Comparison of ENCODE assay signal across 15 cellular contexts in genomic region chr2:43518182-43518581, GRCh38.
DNase-seq lines count a peak whose midpoint lies in the region; ATAC-seq, FAIRE-seq and TF ChIP-seq lines count a peak whose summit lies in the region.
"Had no signal": no experiment of that assay in that cellular context is flagged by ENCODE, and none has a peak within 500 bp of the region (broad histone marks: within the 10 kb centered on the region; RNA-seq: fewer than 3 reads in every experiment).

No MANE protein-coding gene starts in this region.

- peaks cover 0 to 23% (median 10%) of the 10 kb centered on the region in 4 donors for H3K4me1 ChIP-seq in right lobe of liver
- H3K4me1 ChIP-seq in stomach: peaks cover 31 to 56% (median 42%) of the 10 kb centered on the region in 4 donors

- H3K4me3 ChIP-seq in bronchial epithelial cell (ENCODE audit: low read depth, low read length) (no peak overlapping the region), right lobe of liver (no peak overlapping the region), stomach (no peak overlapping the region)
- H3K4me3 ChIP-seq: mucosa of descending colon had no signal

- H3K27me3 ChIP-seq in bronchial epithelial cell (ENCODE audit: control insufficient read depth, insufficient read depth, low read length): no peaks in the 10 kb centered on the region
- H3K27me3 ChIP-seq in right lobe of liver: no peaks in the 10 kb centered on the region
- no peaks in the 10 kb centered on the region for H3K27me3 ChIP-seq in stomach

- no peaks in the 10 kb centered on the region for H3K9me3 Mint-ChIP-seq in WTC11

- TF ChIP-seq CTCF in bronchial epithelial cell (IDR thresholded peaks at IDR 0.05; ENCODE audit: insufficient read depth, low read length, severe bottlenecking) (no peak), right lobe of liver (IDR thresholded peaks at IDR 0.05) (no peak), stomach (IDR thresholded peaks at IDR 0.05) (no peak), WTC11 (IDR thresholded peaks at IDR 0.05) (no peak), GM10248 (IDR thresholded peaks at IDR 0.05; ENCODE audit: control extremely low read depth, extremely low read depth, low read depth, missing control alignments) (no peak)

- H3K9me3 ChIP-seq in right lobe of liver (no peaks in the 10 kb centered on the region), stomach (no peaks in the 10 kb centered on the region)
- H3K9me3 ChIP-seq: mucosa of descending colon had no signal

- no peak for TF ChIP-seq EP300 in stomach (IDR thresholded peaks at IDR 0.05)

- 23% methylated on average over 1 of the region's 1 CpG for WGBS in right lobe of liver (ENCODE audit: insufficient coverage, low coverage, low lambda C conversion rate, missing lambda C conversion rate)
- 24 to 59% (median 47%) methylated on average over 1 of the region's 1 CpG for WGBS in stomach, 5 donors

- H3K27me3 Mint-ChIP-seq in WTC11 (ENCODE audit: low read depth): no peaks in the 10 kb centered on the region

- H3K36me3 ChIP-seq in bronchial epithelial cell (ENCODE audit: control insufficient read depth, insufficient read depth, low read length): no peaks in the 10 kb centered on the region
- H3K36me3 ChIP-seq in right lobe of liver: no peaks in the 10 kb centered on the region
- no peaks in the 10 kb centered on the region for H3K36me3 ChIP-seq in stomach

- ATAC-seq in right lobe of liver: peak in 2 of 4 donors; percentile 11 to 22
- no peak for ATAC-seq in WTC11
- ATAC-seq: mucosa of descending colon, SK-N-SH treated with all-trans-retinoic acid at 6 μM for 48 hours had no signal

- peaks cover 12% of the 10 kb centered on the region for H3K4me1 Mint-ChIP-seq in WTC11

- intact Hi-C loops in right lobe of liver (cut with DNase I): no loop called here
- intact Hi-C loops in stomach (cut with DNase I; ENCODE audit: low total_unique reads): no loop called here

- DNase-seq in NCI-H69 (lab: John Stamatoyannopoulos, UW): peak; percentile 38
- DNase-seq in bronchial epithelial cell (ENCODE audit: low read depth): peak; percentile 68
- no peak for DNase-seq in right lobe of liver
- no peak for DNase-seq in stomach
- DNase-seq in kidney tubule cell (ENCODE audit: low spot score): no peak
- no peak for DNase-seq in activated naive CD4-positive, alpha-beta T cell treated with Interleukin-2 at 50 U/mL for 16 hours
- DNase-seq in WTC11 (ENCODE audit: low spot score): no peak
- DNase-seq in GM10248 (ENCODE audit: extremely low spot score): no peak
- DNase-seq: activated CD4-positive, alpha-beta T cell treated with anti-CD3 and anti-CD28 coated beads, Interleukin-2, amount 50 U/mL, for 48 hours; aorta; mucosa of descending colon; NCI-H446 treated with DMSO at 0.1 percent for 48 hours; stimulated activated CD4-positive, alpha-beta T cell treated with anti-CD3 and anti-CD28 coated beads, Interleukin-2, amount 100 ng/mL, for 48 hours; trophoblast cell had no signal

- peak overlapping the region in 2 of 3 donors; percentile 7 to 34 for H3K27ac ChIP-seq in right lobe of liver
- H3K27ac ChIP-seq in stomach: peak overlapping the region in 4 of 5 donors; percentile 68 to 93 (median 80)

- no peak for FAIRE-seq in bronchial epithelial cell (lab: Jason Lieb, UNC)

- POLR2A ChIA-PET in WTC11 (lab: Charles Lee) (no interaction called here), GM10248 (lab: Yijun Ruan, JAX) (no interaction called here)

- H3K27ac Mint-ChIP-seq in WTC11: no peak overlapping the region

- no peaks in the 10 kb centered on the region for H3K36me3 Mint-ChIP-seq in WTC11

- CTCF ChIA-PET in WTC11 (lab: Charles Lee) (no interaction called here), GM10248 (lab: Yijun Ruan, JAX) (interaction anchor here (1.5 to 3.4 kb wide), 2 partner anchors 12 to 19 kb away, joined by 4 to 13 read pairs; no protein-coding TSS in a partner anchor)

- H3K4me3 Mint-ChIP-seq in WTC11: no peak overlapping the region

- TF ChIP-seq POLR2A in right lobe of liver (IDR thresholded peaks at IDR 0.05) (no peak), stomach (IDR thresholded peaks at IDR 0.05) (no peak)

TF ChIP-seq in WTC11, 78 proteins besides CTCF, POLR2A, EP300 and RAD21:
- TF ChIP-seq FOXP4 (CRISPR knock-in tag; IDR thresholded peaks at IDR 0.05) (no peak), ZNF138 (CRISPR knock-in tag; conservative IDR thresholded peaks at IDR 0.05) (no peak), RELA (CRISPR knock-in tag; IDR thresholded peaks at IDR 0.05; ENCODE audit: borderline replicate concordance) (no peak), ZNF512 (CRISPR knock-in tag; IDR thresholded peaks at IDR 0.05; ENCODE audit: borderline replicate concordance) (no peak), PRDM15 (CRISPR knock-in tag; IDR thresholded peaks at IDR 0.05) (no peak)

Comparison
In these comparisons a context has a peak if more than half of its experiments do, and no peak if none do; other contexts are left out.
1. DNase-seq: peak in NCI-H69 (single experiment) and bronchial epithelial cell (single experiment); none in right lobe of liver (0 of 3), stomach (single experiment), kidney tubule cell (single experiment), activated naive CD4-positive, alpha-beta T cell treated with Interleukin-2 at 50 U/mL for 16 hours (single experiment), WTC11 (single experiment) and GM10248 (single experiment).